Comparison of ENCODE assay signal across 9 cellular contexts in genomic region chr7:101743995-101744360, GRCh38.
DNase-seq lines count a peak whose midpoint lies in the region; ATAC-seq and TF ChIP-seq lines count a peak whose summit lies in the region.
"Had no signal": no experiment of that assay in that cellular context is flagged by ENCODE, and none has a peak within 500 bp of the region (broad histone marks: within the 10 kb centered on the region; RNA-seq: fewer than 3 reads in every experiment).

No MANE protein-coding gene starts in this region.

- no peaks in the 10 kb centered on the region for H3K27me3 Mint-ChIP-seq in activated naive CD8-positive, alpha-beta T cell
- H3K27me3 Mint-ChIP-seq in activated naive CD8-positive, alpha-beta T cell treated with anti-CD3 and anti-CD28 coated beads for 36 hours = no peaks in the 10 kb centered on the region
- peaks cover 7% of the 10 kb centered on the region for H3K27me3 Mint-ChIP-seq in HFFc6 (ENCODE audit: insufficient read depth)

- no peaks in the 10 kb centered on the region for H3K9me3 ChIP-seq in SK-N-MC (ENCODE audit: low read depth, low read length)
- H3K9me3 ChIP-seq in iPS-18c (ENCODE audit: control insufficient read depth, insufficient read depth, low read length) = no peaks in the 10 kb centered on the region
- no peaks in the 10 kb centered on the region for H3K9me3 ChIP-seq in thoracic aorta
- H3K9me3 ChIP-seq: upper lobe of left lung had no signal

- no peak for ATAC-seq in thoracic aorta (ENCODE audit: insufficient number of reproducible peaks, low FRiP score, low read depth)

- H3K27me3 ChIP-seq in thoracic aorta (replicated peaks; ENCODE audit: insufficient read depth) = no peaks in the 10 kb centered on the region
- H3K27me3 ChIP-seq: upper lobe of left lung had no signal

- no peaks in the 10 kb centered on the region for H3K36me3 Mint-ChIP-seq in activated naive CD8-positive, alpha-beta T cell
- H3K36me3 Mint-ChIP-seq in activated naive CD8-positive, alpha-beta T cell treated with anti-CD3 and anti-CD28 coated beads for 36 hours = no peaks in the 10 kb centered on the region
- H3K36me3 Mint-ChIP-seq in HFFc6 (ENCODE audit: low read depth) = no peaks in the 10 kb centered on the region

- no peak overlapping the region for H3K9ac ChIP-seq in SK-N-MC (ENCODE audit: insufficient read length)

- no peaks in the 10 kb centered on the region for H3K9me3 Mint-ChIP-seq in activated naive CD8-positive, alpha-beta T cell (ENCODE audit: low read depth)
- no peaks in the 10 kb centered on the region for H3K9me3 Mint-ChIP-seq in activated naive CD8-positive, alpha-beta T cell treated with anti-CD3 and anti-CD28 coated beads for 36 hours
- no peaks in the 10 kb centered on the region for H3K9me3 Mint-ChIP-seq in HFFc6

- peaks cover 29% of the 10 kb centered on the region for H3K4me1 Mint-ChIP-seq in activated naive CD8-positive, alpha-beta T cell (ENCODE audit: low read depth)
- peaks cover 31% of the 10 kb centered on the region for H3K4me1 Mint-ChIP-seq in activated naive CD8-positive, alpha-beta T cell treated with anti-CD3 and anti-CD28 coated beads for 36 hours
- H3K4me1 Mint-ChIP-seq in HFFc6 (ENCODE audit: low read depth) = no peaks in the 10 kb centered on the region

- no peak for DNase-seq in activated naive CD8-positive, alpha-beta T cell treated with anti-CD3 and anti-CD28 coated beads for 36 hours
- DNase-seq in SK-N-MC (ENCODE audit: low read depth, low spot score) (no peak), thoracic aorta (ENCODE audit: low spot score) (no peak), NCI-H82 (lab: John Stamatoyannopoulos, UW) (no peak), HFFc6 (no peak)
- no peak for DNase-seq in stimulated activated CD4-positive, alpha-beta T cell treated with anti-CD3 and anti-CD28 coated beads, Interleukin-4, amount 100 ng/mL, for 1 hour

- no peaks in the 10 kb centered on the region for H3K36me3 ChIP-seq in SK-N-MC (ENCODE audit: insufficient read depth, low read length)
- no peaks in the 10 kb centered on the region for H3K36me3 ChIP-seq in thoracic aorta
- H3K36me3 ChIP-seq: upper lobe of left lung had no signal

- peak overlapping the region; percentile 23 for H3K4me3 Mint-ChIP-seq in activated naive CD8-positive, alpha-beta T cell
- H3K4me3 Mint-ChIP-seq in activated naive CD8-positive, alpha-beta T cell treated with anti-CD3 and anti-CD28 coated beads for 36 hours = no peak overlapping the region
- no peak overlapping the region; the same call in 1 of the 2 replicates for H3K4me3 Mint-ChIP-seq in HFFc6

- no peak overlapping the region for H3K27ac ChIP-seq in SK-N-MC
- H3K27ac ChIP-seq in thoracic aorta = no peak overlapping the region
- H3K27ac ChIP-seq: upper lobe of left lung had no signal

- H3K27ac Mint-ChIP-seq in activated naive CD8-positive, alpha-beta T cell = no peak overlapping the region
- H3K27ac Mint-ChIP-seq in activated naive CD8-positive, alpha-beta T cell treated with anti-CD3 and anti-CD28 coated beads for 36 hours = no peak overlapping the region
- H3K27ac Mint-ChIP-seq in HFFc6 = no peak overlapping the region

- no peak for TF ChIP-seq CTCF in thoracic aorta (IDR thresholded peaks at IDR 0.05)
- no peak for TF ChIP-seq CTCF in HFFc6 (IDR thresholded peaks at IDR 0.05)

- H3K4me3 ChIP-seq in SK-N-MC (peak overlapping the region; percentile 84), iPS-18c (ENCODE audit: insufficient read depth, low read depth, low read length) (peak overlapping the region; percentile 38; the same call in 1 of the 2 replicates), thoracic aorta (peak overlapping the region; percentile 73)

- peaks cover 4 to 9% of the 10 kb centered on the region in 2 donors for H3K4me1 ChIP-seq in thoracic aorta (ENCODE audit: control insufficient read depth in 1 of 2, low read depth in 2 of 2)
